In genomic region chr7:55504093-55504859, GRCh38 we compare ENCODE assay signal across 9 cellular contexts.
DNase-seq lines count a peak whose midpoint lies in the region; FAIRE-seq and TF ChIP-seq lines count a peak whose summit lies in the region.
"Had no signal": no experiment of that assay in that cellular context is flagged by ENCODE, and none has a peak within 500 bp of the region (broad histone marks: within the 10 kb centered on the region; RNA-seq: fewer than 3 reads in every experiment).

No MANE protein-coding gene starts in this region.

- H3K27me3 ChIP-seq in osteoblast (ENCODE audit: insufficient read depth, low read length), result no peaks in the 10 kb centered on the region

- no peak overlapping the region for H2AFZ ChIP-seq in osteoblast (ENCODE audit: low read length)

- H3K27ac ChIP-seq in osteoblast (ENCODE audit: low read depth, low read length), result peak overlapping the region; percentile 32
- H3K27ac ChIP-seq: A549 had no signal

- TF ChIP-seq CTCF in brain (conservative IDR thresholded peaks at IDR 0.05), result no peak
- no peak for TF ChIP-seq CTCF in osteoblast (IDR thresholded peaks at IDR 0.05; ENCODE audit: extremely low read depth, low read depth, low read length)

- H3K36me3 ChIP-seq in osteoblast (ENCODE audit: insufficient read depth, low read length), result peaks cover 2% of the 10 kb centered on the region

- H3K9me3 ChIP-seq in osteoblast (ENCODE audit: low read depth, low read length), result no peaks in the 10 kb centered on the region
- H3K9me3 ChIP-seq: A549 had no signal

- H3K79me2 ChIP-seq in osteoblast (ENCODE audit: insufficient read depth, low read length), result peaks cover 37% of the 10 kb centered on the region

- H3K4me1 ChIP-seq in osteoblast (ENCODE audit: insufficient read depth, low read length), result peaks cover 12% of the 10 kb centered on the region

- H3K27me3 Mint-ChIP-seq in brain, result no peaks in the 10 kb centered on the region

- H4K20me1 ChIP-seq in osteoblast (ENCODE audit: insufficient read depth, low read length), result peaks cover 14% of the 10 kb centered on the region

- FAIRE-seq in frontal cortex (lab: Jason Lieb, UNC), result no peak
- FAIRE-seq: A549 had no signal

- H3K4me2 ChIP-seq in osteoblast (ENCODE audit: insufficient read depth, low read length), result no peak overlapping the region
- H3K4me2 ChIP-seq: A549 had no signal

- peak; percentile 20 for DNase-seq in NCI-H2029 (lab: John Stamatoyannopoulos, UW)
- no peak for DNase-seq in NCI-H2029 treated with DMSO at 0.1 percent for 48 hours (lab: John Stamatoyannopoulos, UW)
- DNase-seq in NCI-H146 treated with DMSO at 0.1 percent for 48 hours (lab: John Stamatoyannopoulos, UW; ENCODE audit: unreplicated experiment), result peak; percentile 27
- DNase-seq in osteoblast (ENCODE audit: insufficient read length, low spot score, missing footprints), result peak; percentile 92
- no peak for DNase-seq in activated effector memory CD4-positive, alpha-beta T cell treated with anti-CD3 and anti-CD28 coated beads, Interleukin-2, amount 50 U/mL, for 16 hours
- DNase-seq in iPS-NIHi7 (ENCODE audit: extremely low spot score), result no peak
- no peak for DNase-seq in frontal cortex (ENCODE audit: low spot score in 2 of 2)

- H3K4me1 Mint-ChIP-seq in brain, result peaks cover 64% of the 10 kb centered on the region

- peak overlapping the region; percentile 37 to 84 (median 72) for H3K27ac Mint-ChIP-seq in brain

- no peaks in the 10 kb centered on the region for H3K9me3 Mint-ChIP-seq in brain

- no peak overlapping the region for H3K4me3 ChIP-seq in osteoblast (ENCODE audit: insufficient read depth, low read length)
- H3K4me3 ChIP-seq: A549 had no signal

- peak overlapping the region in 1 of 5 experiments; percentile 1 for H3K4me3 Mint-ChIP-seq in brain

- peaks cover 13% of the 10 kb centered on the region for H3K36me3 Mint-ChIP-seq in brain

Comparison
In these comparisons a context has a peak if more than half of its experiments do, and no peak if none do; other contexts are left out.
1. DNase-seq: peak in NCI-H2029 (single experiment), NCI-H146 treated with DMSO at 0.1 percent for 48 hours (single experiment) and osteoblast (single experiment); none in NCI-H2029 treated with DMSO at 0.1 percent for 48 hours (single experiment), activated effector memory CD4-positive, alpha-beta T cell treated with anti-CD3 and anti-CD28 coated beads, Interleukin-2, amount 50 U/mL, for 16 hours (single experiment), iPS-NIHi7 (single experiment) and frontal cortex (0 of 2).